Comparison of ENCODE assay signal across 12 cellular contexts in genomic region chr1:229972600-229973296, GRCh38.
DNase-seq lines count a peak whose midpoint lies in the region; ATAC-seq and TF ChIP-seq lines count a peak whose summit lies in the region.
"Had no signal": no experiment of that assay in that cellular context is flagged by ENCODE, and none has a peak within 500 bp of the region (broad histone marks: within the 10 kb centered on the region; RNA-seq: fewer than 3 reads in every experiment).

No MANE protein-coding gene starts in this region.

- H3K56ac ChIP-seq in IMR-90 (ENCODE audit: extremely low read depth, insufficient read depth, low read length), result no peak overlapping the region

- TF ChIP-seq RAD21 in IMR-90 (IDR thresholded peaks at IDR 0.05; ENCODE audit: low read length), result no peak

- no peak overlapping the region for H3K4me2 ChIP-seq in IMR-90 (ENCODE audit: low read depth, low read length)

- in situ Hi-C loops in IMR-90 (cut with MboI; ENCODE audit: low sequenced_read_pairs), result no loop called here

- no peak overlapping the region for H2BK5ac ChIP-seq in IMR-90 (ENCODE audit: low read depth, low read length, poor library complexity, severe bottlenecking)

- H3K4me3 Mint-ChIP-seq in neural crest cell, result no peak overlapping the region
- H3K4me3 Mint-ChIP-seq: natural killer cell had no signal

- H3K18ac ChIP-seq in IMR-90 (ENCODE audit: low read depth, low read length), result no peak overlapping the region

- H3K4me3 ChIP-seq in IMR-90 (ENCODE audit: insufficient read depth, low read depth, low read length) (no peak overlapping the region), colonic mucosa (no peak overlapping the region)
- H3K4me3 ChIP-seq: coronary artery, suprapubic skin had no signal

- no peaks in the 10 kb centered on the region for H3K9me1 ChIP-seq in IMR-90 (ENCODE audit: insufficient read depth, low read length)

- CTCF ChIA-PET in IMR-90 (lab: Yijun Ruan, JAX), result no interaction called here

- H3K36me3 ChIP-seq in IMR-90 (ENCODE audit: control insufficient read depth, insufficient read depth, low read length), result no peaks in the 10 kb centered on the region
- H3K36me3 ChIP-seq in colonic mucosa, result no peaks in the 10 kb centered on the region
- H3K36me3 ChIP-seq: suprapubic skin had no signal

- H3K27ac ChIP-seq in IMR-90 (ENCODE audit: insufficient read depth, low read length) (no peak overlapping the region), colonic mucosa (no peak overlapping the region)
- H3K27ac ChIP-seq: coronary artery, suprapubic skin had no signal

- WGBS in IMR-90 (ENCODE audit: extremely low coverage in 2 of 2, insufficient read length in 1 of 2), 2 experiments, result 80% methylated on average over 2 of the region's 9 CpGs; no CpG with 5 or more reads in 1 of the 2 experiments

- no peaks in the 10 kb centered on the region for H3K4me1 ChIP-seq in IMR-90 (ENCODE audit: control insufficient read depth, insufficient read depth, low read length)
- no peaks in the 10 kb centered on the region for H3K4me1 ChIP-seq in colonic mucosa

- ATAC-seq in IMR-90 (ENCODE audit: low read depth) (no peak), GM18502 (IDR thresholded peaks at IDR 0.05; ENCODE audit: poor library complexity, unreplicated experiment) (no peak)

- no peaks in the 10 kb centered on the region for H3K4me1 Mint-ChIP-seq in neural crest cell
- H3K4me1 Mint-ChIP-seq: natural killer cell had no signal

- H3K27ac Mint-ChIP-seq in neural crest cell (ENCODE audit: unreplicated experiment), result no peak overlapping the region
- H3K27ac Mint-ChIP-seq: natural killer cell had no signal

- H3K27me3 ChIP-seq in IMR-90 (ENCODE audit: control insufficient read depth, insufficient read depth, low read length), result no peaks in the 10 kb centered on the region
- no peaks in the 10 kb centered on the region for H3K27me3 ChIP-seq in colonic mucosa
- H3K27me3 ChIP-seq: suprapubic skin had no signal

- H2BK15ac ChIP-seq in IMR-90 (ENCODE audit: low read depth, low read length), result no peak overlapping the region

- H2BK20ac ChIP-seq in IMR-90 (ENCODE audit: low read depth, low read length), result no peak overlapping the region

- no peaks in the 10 kb centered on the region for H3K27me3 Mint-ChIP-seq in neural crest cell (ENCODE audit: low read depth)

- no peaks in the 10 kb centered on the region for H4K20me1 ChIP-seq in IMR-90 (ENCODE audit: insufficient read depth, low read length)

- H4K91ac ChIP-seq in IMR-90 (ENCODE audit: insufficient read depth, low read depth, low read length), result no peak overlapping the region

- H4K8ac ChIP-seq in IMR-90 (ENCODE audit: low read depth in 2 of 2, low read length in 2 of 2), result no peak overlapping the region

- H3K9me3 Mint-ChIP-seq in neural crest cell, result peaks cover 19% of the 10 kb centered on the region

- H3K9ac ChIP-seq in IMR-90 (ENCODE audit: low read depth, low read length), result no peak overlapping the region
- H3K9ac ChIP-seq in colonic mucosa (ENCODE audit: low read depth in 2 of 2, low read length in 2 of 2), result no peak overlapping the region

- intact Hi-C loops in IMR-90 (cut with micrococcal nuclease) (loop anchor here (10.0 kb wide), 1 partner anchor 292 kb away; no protein-coding TSS in a partner anchor), colonic mucosa (cut with DNase I) (no loop called here)

- 0 out of 2 replicates have a peak, but pooled peaks have one; percentile 14 for TF ChIP-seq CTCF in IMR-90 (conservative IDR thresholded peaks at IDR 0.05; ENCODE audit: low read depth, low read length)
- peak; percentile 31 for TF ChIP-seq CTCF in colonic mucosa (IDR thresholded peaks at IDR 0.05)
- TF ChIP-seq CTCF in neural crest cell (conservative IDR thresholded peaks at IDR 0.05), result peak; percentile 31

- H4K5ac ChIP-seq in IMR-90 (ENCODE audit: low read depth, low read length), result no peak overlapping the region

- no peak overlapping the region for H2AK5ac ChIP-seq in IMR-90 (ENCODE audit: low read depth, low read length)

- H3K79me1 ChIP-seq in IMR-90 (ENCODE audit: low read depth in 1 of 2, low read length in 2 of 2), result no peaks in the 10 kb centered on the region

- H2BK120ac ChIP-seq in IMR-90 (ENCODE audit: low read depth, low read length), result no peak overlapping the region

- POLR2A ChIA-PET in IMR-90 (lab: Charles Lee; ENCODE audit: unreplicated experiment), result no interaction called here

- peak; percentile 6 for DNase-seq in EH (ENCODE audit: low read depth)
- DNase-seq in IMR-90, result no peak
- no peak for DNase-seq in colonic mucosa
- no peak for DNase-seq in neural crest cell (ENCODE audit: low read depth, low spot score)
- DNase-seq in activated effector memory CD4-positive, alpha-beta T cell treated with Interleukin-2 at 50 U/mL for 16 hours, result no peak
- DNase-seq in T-helper 2 cell, result no peak
- DNase-seq in COR-L47 (lab: John Stamatoyannopoulos, UW), result no peak
- DNase-seq: glutamatergic neuron, natural killer cell had no signal

- no peak overlapping the region for H2AK9ac ChIP-seq in IMR-90 (replicated peaks; ENCODE audit: low read depth, low read length, poor library complexity)

- H3K14ac ChIP-seq in IMR-90 (replicated peaks; ENCODE audit: low read depth, low read length), result no peak overlapping the region

- H3K4ac ChIP-seq in IMR-90 (ENCODE audit: low read depth, low read length), result no peak overlapping the region

- no peak overlapping the region for H2AFZ ChIP-seq in IMR-90 (replicated peaks; ENCODE audit: low read length, poor library complexity)

- no peak for TF ChIP-seq POLR2A in IMR-90 (IDR thresholded peaks at IDR 0.05; ENCODE audit: low read depth, low read length)

- H3K9me3 ChIP-seq in IMR-90 (ENCODE audit: control insufficient read depth, insufficient read depth, low read length) (no peaks in the 10 kb centered on the region), colonic mucosa (no peaks in the 10 kb centered on the region)
- H3K9me3 ChIP-seq: suprapubic skin had no signal

- dilution Hi-C loops in IMR-90 (cut with HindIII; ENCODE audit: low sequenced_read_pairs, unreplicated experiment), result no loop called here

- no TSS peak for BruUV-seq in IMR-90 (replicated peaks; lab: Mats Ljungman, UMichigan)

- no peak overlapping the region for H3K23ac ChIP-seq in IMR-90 (ENCODE audit: low read depth, low read length)

- no peaks in the 10 kb centered on the region for H3K36me3 Mint-ChIP-seq in neural crest cell (ENCODE audit: low read depth)
- H3K36me3 Mint-ChIP-seq: natural killer cell had no signal

TF ChIP-seq in IMR-90, 13 proteins besides CTCF, POLR2A, EP300 and RAD21:
- TF ChIP-seq MXI1 (IDR thresholded peaks at IDR 0.05; ENCODE audit: borderline replicate concordance, low read depth, low read length) (no peak), FOS (IDR thresholded peaks at IDR 0.05; ENCODE audit: low read depth, low read length) (no peak), SMC3 (IDR thresholded peaks at IDR 0.05; ENCODE audit: low read depth, low read length) (0 out of 2 replicates have a peak, but pooled peaks have one; percentile 16)
